8 cellular contexts compared by ENCODE assay signal in genomic region chr1:40040511-40041465, GRCh38. TPM values are rescaled to one million over a fixed set of nuclear protein-coding genes. Genes with fewer than 3 reads are reported as not detected.
DNase-seq lines count a peak whose midpoint lies in the region; FAIRE-seq and TF ChIP-seq lines count a peak whose summit lies in the region.

Gene CAP1 (plus strand): TSS chr1:40040729. CDS start chr1:40059347, 18,618 bp downstream.

- H3K27ac ChIP-seq in SK-N-MC (peak within 1 kb of the TSS; percentile 34; the same call in 1 of the 2 replicates), neutrophil (peak within 1 kb of the TSS; percentile 100)

- no peaks in the 10 kb centered on the region for H3K9me3 Mint-ChIP-seq in activated naive CD4-positive, alpha-beta T cell treated with anti-CD3 and anti-CD28 coated beads, Interleukin-2, amount 10 ng/mL, durations not matched to agents 7 days and 5 days

- peaks cover 76% of the 10 kb centered on the region for H3K4me1 Mint-ChIP-seq in activated naive CD4-positive, alpha-beta T cell treated with anti-CD3 and anti-CD28 coated beads, Interleukin-2, amount 10 ng/mL, durations not matched to agents 7 days and 5 days

- POLR2A ChIA-PET in HEK293T (lab: Yijun Ruan, JAX): interaction anchor here (0.7 to 2.2 kb wide), 9 partner anchors 10 to 302 kb away, joined by 3 to 9 read pairs (median 3); partner anchors contain the start of genes PPIE and ZMPSTE24

- TF ChIP-seq CTCF in neutrophil (IDR thresholded peaks at IDR 0.05): peak; percentile 29

- H3K4me1 ChIP-seq in neutrophil (ENCODE audit: control insufficient read depth in 1 of 2, insufficient read depth in 1 of 2, low read depth in 1 of 2, low read length in 1 of 2): peaks cover 84 to 87% of the 10 kb centered on the region in 2 experiments

- H3K9ac ChIP-seq in SK-N-MC (ENCODE audit: insufficient read length): peak within 1 kb of the TSS; percentile 91

- H3K4me3 ChIP-seq in SK-N-MC (peak within 1 kb of the TSS; percentile 93), neutrophil (ENCODE audit: low read depth in 1 of 2, low read length in 1 of 2) (peak within 1 kb of the TSS; percentile 76 to 82)

- peak; percentile 75 for FAIRE-seq in frontal cortex (lab: Jason Lieb, UNC)

- H3K27ac Mint-ChIP-seq in activated naive CD4-positive, alpha-beta T cell treated with anti-CD3 and anti-CD28 coated beads, Interleukin-2, amount 10 ng/mL, durations not matched to agents 7 days and 5 days: peak within 1 kb of the TSS; percentile 98

- DNase-seq in GF-D8 (lab: John Stamatoyannopoulos, UW) (peak; percentile 90), HEK293T (ENCODE audit: extremely low spot score) (peak; percentile 99), MV-4-11 (lab: John Stamatoyannopoulos, UW) (peak; percentile 98), SK-N-MC (ENCODE audit: low read depth, low spot score) (peak; percentile 61), frontal cortex (ENCODE audit: low spot score in 2 of 2) (peak; percentile 94 to 97), superior temporal gyrus (ENCODE audit: extremely low spot score) (peak; percentile 98)
- DNase-seq in activated naive CD4-positive, alpha-beta T cell treated with anti-CD3 and anti-CD28 coated beads, Interleukin-2, amount 10 ng/mL, durations not matched to agents 7 days and 5 days: peak; percentile 100

- H3K27me3 Mint-ChIP-seq in activated naive CD4-positive, alpha-beta T cell treated with anti-CD3 and anti-CD28 coated beads, Interleukin-2, amount 10 ng/mL, durations not matched to agents 7 days and 5 days: peaks cover 6% of the 10 kb centered on the region

- CTCF ChIA-PET in HEK293T (lab: Yijun Ruan, JAX): interaction anchor here (0.6 to 1.1 kb wide), 2 partner anchors 121 to 136 kb away, joined by 3 read pairs; no protein-coding TSS in a partner anchor
- CTCF ChIA-PET in activated naive CD4-positive, alpha-beta T cell treated with anti-CD3 and anti-CD28 coated beads, Interleukin-2, amount 10 ng/mL, durations not matched to agents 7 days and 5 days (lab: Charles Lee): interaction anchor here (0.9 to 1.4 kb wide), 3 partner anchors 9 to 19 kb away, joined by 3 to 4 read pairs (median 3); no protein-coding TSS in a partner anchor

- H3K36me3 ChIP-seq in SK-N-MC (ENCODE audit: insufficient read depth, low read length) (no peaks in the 10 kb centered on the region; the same call in 1 of the 2 replicates), neutrophil (peaks cover 17% of the 10 kb centered on the region)

- peak within 1 kb of the TSS; percentile 93 for H3K4me3 Mint-ChIP-seq in activated naive CD4-positive, alpha-beta T cell treated with anti-CD3 and anti-CD28 coated beads, Interleukin-2, amount 10 ng/mL, durations not matched to agents 7 days and 5 days

- no peaks in the 10 kb centered on the region for H3K27me3 ChIP-seq in neutrophil

- H3K9me3 ChIP-seq in SK-N-MC (ENCODE audit: low read depth, low read length): no peaks in the 10 kb centered on the region
- H3K9me3 ChIP-seq in neutrophil: no peaks in the 10 kb centered on the region

- peaks cover 49% of the 10 kb centered on the region for H3K36me3 Mint-ChIP-seq in activated naive CD4-positive, alpha-beta T cell treated with anti-CD3 and anti-CD28 coated beads, Interleukin-2, amount 10 ng/mL, durations not matched to agents 7 days and 5 days

TF ChIP-seq in HEK293T, 16 proteins besides CTCF, POLR2A, EP300 and RAD21:
- TF ChIP-seq TARDBP (IDR thresholded peaks at IDR 0.05) (no peak), HDGF (IDR thresholded peaks at IDR 0.05; ENCODE audit: borderline replicate concordance) (peak; percentile 97; the same call in 1 of the 2 replicates), ELF4 (IDR thresholded peaks at IDR 0.05) (peak; percentile 65)
TF ChIP-seq in HEK293T: peak in this region for 2.

RNA-seq across cellular contexts. Expression of gene CAP1, which starts in this region (rescaled TPM):
- total RNA-seq in frontal cortex: 133 TPM

Comparison
In these comparisons a context has a peak if more than half of its experiments do, and no peak if none do; other contexts are left out.
1. Peak in every context shown above with its lines: DNase-seq, H3K4me3 ChIP-seq and H3K27ac ChIP-seq.